1 cellular context compared by ENCODE assay signal in the genomic region with DNA sequence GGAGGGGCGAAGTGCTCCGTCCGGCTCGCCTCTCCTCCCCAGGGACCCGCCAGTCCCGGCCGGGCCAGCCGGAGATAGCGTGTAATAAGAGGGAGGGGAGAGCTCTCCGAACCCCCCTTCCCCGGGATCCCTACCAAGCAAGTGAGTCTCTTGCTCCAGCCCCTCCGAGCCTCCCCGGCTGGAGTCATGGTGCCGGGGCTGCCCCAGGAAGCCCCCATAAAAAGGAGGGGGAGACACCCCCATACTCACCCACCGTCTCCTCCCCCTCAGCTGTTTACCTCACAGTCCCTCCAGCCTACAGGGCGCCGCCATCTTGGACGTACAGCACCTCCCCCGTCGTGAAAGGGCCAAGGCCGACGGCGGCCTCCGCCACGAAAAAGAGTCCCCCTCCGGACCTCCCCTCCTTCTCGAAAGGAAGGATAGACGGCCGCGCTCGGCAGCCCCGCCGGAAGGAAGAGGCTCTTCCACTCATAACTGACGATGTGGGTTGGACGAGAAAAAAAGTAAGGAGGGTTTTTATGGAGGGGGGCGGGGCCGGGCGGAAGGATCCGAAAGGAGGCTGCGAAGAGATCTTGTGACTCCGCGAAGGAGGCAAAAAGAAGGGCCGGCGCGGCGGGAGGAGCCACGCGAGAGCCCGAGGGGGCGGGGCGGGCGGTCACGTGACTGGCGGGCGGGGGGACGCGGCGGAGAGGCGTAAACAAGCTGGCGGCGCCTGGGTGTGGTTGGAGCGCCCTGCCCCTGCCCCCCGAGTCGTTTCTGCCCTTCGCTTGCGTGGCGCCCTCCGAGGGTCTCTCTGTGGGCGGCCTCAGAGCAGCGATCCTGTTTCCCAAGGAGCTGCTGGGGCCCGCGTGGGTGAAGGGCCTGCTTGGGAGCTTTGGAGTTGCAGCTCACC.
TF ChIP-seq lines count a peak whose summit lies in the region.

A gene (minus strand): TSS at position 323 of the 892 bp plus-strand sequence. CDS start 15,744 bp downstream, outside the sequence.

TF ChIP-seq in K562, 482 proteins besides CTCF, POLR2A, EP300 and RAD21 (continued from another document):
- TF ChIP-seq, protein P1, sequence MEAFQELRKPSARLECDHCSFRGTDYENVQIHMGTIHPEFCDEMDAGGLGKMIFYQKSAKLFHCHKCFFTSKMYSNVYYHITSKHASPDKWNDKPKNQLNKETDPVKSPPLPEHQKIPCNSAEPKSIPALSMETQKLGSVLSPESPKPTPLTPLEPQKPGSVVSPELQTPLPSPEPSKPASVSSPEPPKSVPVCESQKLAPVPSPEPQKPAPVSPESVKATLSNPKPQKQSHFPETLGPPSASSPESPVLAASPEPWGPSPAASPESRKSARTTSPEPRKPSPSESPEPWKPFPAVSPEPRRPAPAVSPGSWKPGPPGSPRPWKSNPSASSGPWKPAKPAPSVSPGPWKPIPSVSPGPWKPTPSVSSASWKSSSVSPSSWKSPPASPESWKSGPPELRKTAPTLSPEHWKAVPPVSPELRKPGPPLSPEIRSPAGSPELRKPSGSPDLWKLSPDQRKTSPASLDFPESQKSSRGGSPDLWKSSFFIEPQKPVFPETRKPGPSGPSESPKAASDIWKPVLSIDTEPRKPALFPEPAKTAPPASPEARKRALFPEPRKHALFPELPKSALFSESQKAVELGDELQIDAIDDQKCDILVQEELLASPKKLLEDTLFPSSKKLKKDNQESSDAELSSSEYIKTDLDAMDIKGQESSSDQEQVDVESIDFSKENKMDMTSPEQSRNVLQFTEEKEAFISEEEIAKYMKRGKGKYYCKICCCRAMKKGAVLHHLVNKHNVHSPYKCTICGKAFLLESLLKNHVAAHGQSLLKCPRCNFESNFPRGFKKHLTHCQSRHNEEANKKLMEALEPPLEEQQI (IDR thresholded peaks at IDR 0.05) = peak; percentile 71
- TF ChIP-seq PHTF2 (CRISPR knock-in tag; IDR thresholded peaks at IDR 0.05) = no peak; the same call in 1 of the 2 replicates
- TF ChIP-seq, protein P2, sequence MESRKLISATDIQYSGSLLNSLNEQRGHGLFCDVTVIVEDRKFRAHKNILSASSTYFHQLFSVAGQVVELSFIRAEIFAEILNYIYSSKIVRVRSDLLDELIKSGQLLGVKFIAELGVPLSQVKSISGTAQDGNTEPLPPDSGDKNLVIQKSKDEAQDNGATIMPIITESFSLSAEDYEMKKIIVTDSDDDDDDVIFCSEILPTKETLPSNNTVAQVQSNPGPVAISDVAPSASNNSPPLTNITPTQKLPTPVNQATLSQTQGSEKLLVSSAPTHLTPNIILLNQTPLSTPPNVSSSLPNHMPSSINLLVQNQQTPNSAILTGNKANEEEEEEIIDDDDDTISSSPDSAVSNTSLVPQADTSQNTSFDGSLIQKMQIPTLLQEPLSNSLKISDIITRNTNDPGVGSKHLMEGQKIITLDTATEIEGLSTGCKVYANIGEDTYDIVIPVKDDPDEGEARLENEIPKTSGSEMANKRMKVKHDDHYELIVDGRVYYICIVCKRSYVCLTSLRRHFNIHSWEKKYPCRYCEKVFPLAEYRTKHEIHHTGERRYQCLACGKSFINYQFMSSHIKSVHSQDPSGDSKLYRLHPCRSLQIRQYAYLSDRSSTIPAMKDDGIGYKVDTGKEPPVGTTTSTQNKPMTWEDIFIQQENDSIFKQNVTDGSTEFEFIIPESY (CRISPR knock-in tag; IDR thresholded peaks at IDR 0.05) = no peak
- peak; percentile 38 to 62; a peak in 2 of 4 replicates for TF ChIP-seq TBL1XR1 (IDR thresholded peaks at IDR 0.05; ENCODE audit: low read length in 2 of 2)
- TF ChIP-seq SMAD2 (IDR thresholded peaks at IDR 0.05; ENCODE audit: low read depth, low read length) = no peak
- TF ChIP-seq SPI1 (IDR thresholded peaks at IDR 0.05; ENCODE audit: borderline replicate concordance, low read depth, low read length) = no peak
- TF ChIP-seq, protein P3, sequence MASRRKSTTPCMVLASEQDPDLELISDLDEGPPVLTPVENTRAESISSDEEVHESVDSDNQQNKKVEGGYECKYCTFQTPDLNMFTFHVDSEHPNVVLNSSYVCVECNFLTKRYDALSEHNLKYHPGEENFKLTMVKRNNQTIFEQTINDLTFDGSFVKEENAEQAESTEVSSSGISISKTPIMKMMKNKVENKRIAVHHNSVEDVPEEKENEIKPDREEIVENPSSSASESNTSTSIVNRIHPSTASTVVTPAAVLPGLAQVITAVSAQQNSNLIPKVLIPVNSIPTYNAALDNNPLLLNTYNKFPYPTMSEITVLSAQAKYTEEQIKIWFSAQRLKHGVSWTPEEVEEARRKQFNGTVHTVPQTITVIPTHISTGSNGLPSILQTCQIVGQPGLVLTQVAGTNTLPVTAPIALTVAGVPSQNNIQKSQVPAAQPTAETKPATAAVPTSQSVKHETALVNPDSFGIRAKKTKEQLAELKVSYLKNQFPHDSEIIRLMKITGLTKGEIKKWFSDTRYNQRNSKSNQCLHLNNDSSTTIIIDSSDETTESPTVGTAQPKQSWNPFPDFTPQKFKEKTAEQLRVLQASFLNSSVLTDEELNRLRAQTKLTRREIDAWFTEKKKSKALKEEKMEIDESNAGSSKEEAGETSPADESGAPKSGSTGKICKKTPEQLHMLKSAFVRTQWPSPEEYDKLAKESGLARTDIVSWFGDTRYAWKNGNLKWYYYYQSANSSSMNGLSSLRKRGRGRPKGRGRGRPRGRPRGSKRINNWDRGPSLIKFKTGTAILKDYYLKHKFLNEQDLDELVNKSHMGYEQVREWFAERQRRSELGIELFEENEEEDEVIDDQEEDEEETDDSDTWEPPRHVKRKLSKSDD (conservative IDR thresholded peaks at IDR 0.05; ENCODE audit: low read length) = 0 out of 2 replicates have a peak, but pooled peaks have one; percentile 28
- TF ChIP-seq ELF2 (CRISPR knock-in tag; IDR thresholded peaks at IDR 0.05) = peak; percentile 36; the same call in 1 of the 2 replicates
- peak; percentile 100 for TF ChIP-seq TAF9B (IDR thresholded peaks at IDR 0.05; ENCODE audit: partially characterized antibody)
- no peak for TF ChIP-seq ZNF184 (CRISPR knock-in tag; IDR thresholded peaks at IDR 0.05)
- peak; percentile 35 for TF ChIP-seq ASH1L (IDR thresholded peaks at IDR 0.05; ENCODE audit: borderline replicate concordance, low read depth, partially characterized antibody)
- TF ChIP-seq STAT5A (IDR thresholded peaks at IDR 0.05; ENCODE audit: borderline replicate concordance, low read length) = peak; percentile 24; the same call in 1 of the 2 replicates
- TF ChIP-seq NRF1 (conservative IDR thresholded peaks at IDR 0.05 in 1 of 2, IDR thresholded peaks at IDR 0.05 in 1 of 2) = peak in 1 of 2 experiments; percentile 39; a peak in 3 of 4 replicates
- TF ChIP-seq RBM15 (IDR thresholded peaks at IDR 0.05; ENCODE audit: insufficient read depth, low read length) = no peak
- peak; percentile 95 for TF ChIP-seq CHD2 (IDR thresholded peaks at IDR 0.05; ENCODE audit: low read depth, low read length)
- TF ChIP-seq, protein P4, sequence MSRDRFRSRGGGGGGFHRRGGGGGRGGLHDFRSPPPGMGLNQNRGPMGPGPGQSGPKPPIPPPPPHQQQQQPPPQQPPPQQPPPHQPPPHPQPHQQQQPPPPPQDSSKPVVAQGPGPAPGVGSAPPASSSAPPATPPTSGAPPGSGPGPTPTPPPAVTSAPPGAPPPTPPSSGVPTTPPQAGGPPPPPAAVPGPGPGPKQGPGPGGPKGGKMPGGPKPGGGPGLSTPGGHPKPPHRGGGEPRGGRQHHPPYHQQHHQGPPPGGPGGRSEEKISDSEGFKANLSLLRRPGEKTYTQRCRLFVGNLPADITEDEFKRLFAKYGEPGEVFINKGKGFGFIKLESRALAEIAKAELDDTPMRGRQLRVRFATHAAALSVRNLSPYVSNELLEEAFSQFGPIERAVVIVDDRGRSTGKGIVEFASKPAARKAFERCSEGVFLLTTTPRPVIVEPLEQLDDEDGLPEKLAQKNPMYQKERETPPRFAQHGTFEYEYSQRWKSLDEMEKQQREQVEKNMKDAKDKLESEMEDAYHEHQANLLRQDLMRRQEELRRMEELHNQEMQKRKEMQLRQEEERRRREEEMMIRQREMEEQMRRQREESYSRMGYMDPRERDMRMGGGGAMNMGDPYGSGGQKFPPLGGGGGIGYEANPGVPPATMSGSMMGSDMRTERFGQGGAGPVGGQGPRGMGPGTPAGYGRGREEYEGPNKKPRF (IDR thresholded peaks at IDR 0.05; ENCODE audit: low read depth, low read length) = no peak
- TF ChIP-seq SAFB (IDR thresholded peaks at IDR 0.05; ENCODE audit: borderline replicate concordance, low read depth, low read length) = no peak
- TF ChIP-seq ZNF696 (CRISPR knock-in tag; conservative IDR thresholded peaks at IDR 0.05) = no peak
- TF ChIP-seq NFXL1 (CRISPR knock-in tag; IDR thresholded peaks at IDR 0.05) = no peak
- no peak for TF ChIP-seq ETS2 (tag; IDR thresholded peaks at IDR 0.05; ENCODE audit: borderline replicate concordance, poor library complexity, severe bottlenecking)
- TF ChIP-seq ZNF589 (CRISPR knock-in tag; IDR thresholded peaks at IDR 0.05; ENCODE audit: low read depth) = peak; percentile 60; the same call in 1 of the 2 replicates
- peak; percentile 52; the same call in 1 of the 2 replicates for TF ChIP-seq ELF1 (tag; IDR thresholded peaks at IDR 0.05)
- no peak for TF ChIP-seq JUNB (CRISPR knock-in tag; conservative IDR thresholded peaks at IDR 0.05)
- peak; percentile 64; the same call in 1 of the 2 replicates for TF ChIP-seq TCF7 (IDR thresholded peaks at IDR 0.05; ENCODE audit: borderline replicate concordance)
- TF ChIP-seq, protein P5, sequence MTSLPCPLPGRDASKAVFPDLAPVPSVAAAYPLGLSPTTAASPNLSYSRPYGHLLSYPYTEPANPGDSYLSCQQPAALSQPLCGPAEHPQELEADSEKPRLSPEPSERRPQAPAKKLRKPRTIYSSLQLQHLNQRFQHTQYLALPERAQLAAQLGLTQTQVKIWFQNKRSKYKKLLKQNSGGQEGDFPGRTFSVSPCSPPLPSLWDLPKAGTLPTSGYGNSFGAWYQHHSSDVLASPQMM (CRISPR knock-in tag; IDR thresholded peaks at IDR 0.05) = no peak
- TF ChIP-seq ZNF785 (CRISPR knock-in tag; IDR thresholded peaks at IDR 0.05) = no peak
